26 cellular contexts compared by ENCODE assay signal in the genomic region with DNA sequence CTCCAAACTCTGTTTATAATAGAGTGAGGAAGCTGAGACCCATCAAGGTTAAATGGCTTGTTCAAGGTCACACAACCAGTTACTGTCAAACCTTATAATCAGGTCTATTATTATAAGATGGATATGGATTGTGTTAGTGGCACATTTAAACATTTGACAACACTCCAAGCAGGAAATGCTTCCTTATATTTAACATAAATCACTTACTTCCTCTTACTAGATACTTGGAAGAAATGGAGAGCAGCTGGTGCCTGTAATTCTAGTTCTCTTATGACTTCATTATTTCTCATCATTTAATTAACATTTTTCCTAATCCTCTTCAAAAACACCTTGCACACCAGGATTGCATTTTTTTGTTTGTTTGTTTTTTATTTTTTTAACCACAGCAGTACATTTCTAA.
DNase-seq lines count a peak whose midpoint lies in the region; ATAC-seq and TF ChIP-seq lines count a peak whose summit lies in the region.
"Had no signal": no experiment of that assay in that cellular context is flagged by ENCODE, and none has a peak within 500 bp of the region (broad histone marks: within the 10 kb centered on the region; RNA-seq: fewer than 3 reads in every experiment).

No MANE protein-coding gene starts in this region.

- ATAC-seq in PC-3, result no peak
- no peak for ATAC-seq in HG02798 (IDR thresholded peaks at IDR 0.05; ENCODE audit: poor library complexity, unreplicated experiment)
- ATAC-seq: activated T-cell treated with anti-CD3 and anti-CD28 coated beads, Interleukin-2, amount 50 U/mL, for 4 hours; GM12878 had no signal

- H3K4me2 ChIP-seq in PC-3 (ENCODE audit: low read length), result no peak overlapping the region

- H3K9me2 ChIP-seq in PC-3 (replicated peaks; ENCODE audit: low read length), result no peaks in the 10 kb centered on the region

- peaks cover 0 to 15% (median 7%) of the 10 kb centered on the region in 3 donors for H3K36me3 Mint-ChIP-seq in CD8-positive, alpha-beta memory T cell

- peak overlapping the region in 5 of 8 donors; percentile 14 to 78 (median 61) for H3K27ac Mint-ChIP-seq in CD8-positive, alpha-beta memory T cell
- H3K27ac Mint-ChIP-seq: dendritic cell treated with granulocyte-macrophage colony-stimulating factor and Interleukin-4, amounts not matched to agents 40 ng/mL and 50 ng/mL, for 4 days; memory B cell; T-helper 1 cell treated with Interleukin-12 subunit alpha and Interleukin-12 subunit beta and Interleukin-4 antibody, amounts not matched to agents 30 μg/mL and 1 μg/mL, for 36 hours had no signal

- DNase-seq in CD8-positive, alpha-beta memory T cell, result no peak
- DNase-seq in EH (ENCODE audit: low read depth), result peak; percentile 43
- DNase-seq in PC-3, result peak; percentile 7
- peak; percentile 12 for DNase-seq in left kidney (ENCODE audit: low read depth, low spot score)
- no peak for DNase-seq in pons (ENCODE audit: low spot score)
- no peak for DNase-seq in NCI-H128 (lab: John Stamatoyannopoulos, UW; ENCODE audit: unreplicated experiment)
- DNase-seq: activated CD4-positive, CD25-positive, alpha-beta regulatory T cell treated with anti-CD3 and anti-CD28 coated beads, Interleukin-2, amount 50 U/mL, for 72 hours; activated naive CD4-positive, alpha-beta T cell; activated T-cell treated with anti-CD3 and anti-CD28 coated beads, Interleukin-2, amount 50 U/mL, for 4 hours; caudate nucleus; DND-41; kidney glomerular epithelial cell; NCI-H1092 treated with DMSO at 0.1 percent for 48 hours; NCI-H2081 treated with DMSO at 0.1 percent for 48 hours; NCI-H446 treated with DMSO at 0.1 percent for 48 hours; NK-92 treated with Interleukin-12 subunit alpha and Interleukin-12 subunit beta, amount 100 ng/mL, for 24 hours; stimulated activated CD8-positive, alpha-beta memory T cell treated with anti-CD3 and anti-CD28 coated beads, Interleukin-4, amount 100 ng/mL, for 48 hours; trophoblast cell had no signal

- no peak overlapping the region for H3K4me3 ChIP-seq in CD8-positive, alpha-beta memory T cell (ENCODE audit: low read length)
- no peak overlapping the region for H3K4me3 ChIP-seq in PC-3 (ENCODE audit: low read length)
- H3K4me3 ChIP-seq: GM12878, HAP-1, SJSA1 had no signal

- peaks cover 2% of the 10 kb centered on the region for H3K36me3 ChIP-seq in CD8-positive, alpha-beta memory T cell (ENCODE audit: insufficient read depth, low read length)
- H3K36me3 ChIP-seq in PC-3 (ENCODE audit: low read depth, low read length), result no peaks in the 10 kb centered on the region
- H3K36me3 ChIP-seq: HAP-1, SJSA1 had no signal

- CTCF ChIA-PET in CD8-positive, alpha-beta memory T cell (lab: Charles Lee), result no interaction called here
- CTCF ChIA-PET in PC-3 (lab: Charles Lee), result no interaction called here

- H4K20me1 ChIP-seq in PC-3 (ENCODE audit: low read length), result no peaks in the 10 kb centered on the region

- intact Hi-C loops in PC-3 (cut with micrococcal nuclease), result no loop called here

- no peak overlapping the region for H3K4me3 Mint-ChIP-seq in CD8-positive, alpha-beta memory T cell
- H3K4me3 Mint-ChIP-seq: activated T-cell treated with anti-CD3 and anti-CD28 coated beads, Interleukin-2, amount 50 U/mL, for 4 hours; dendritic cell treated with granulocyte-macrophage colony-stimulating factor and Interleukin-4, amounts not matched to agents 40 ng/mL and 50 ng/mL, for 4 days; memory B cell; T-helper 1 cell treated with Interleukin-12 subunit alpha and Interleukin-12 subunit beta and Interleukin-4 antibody, amounts not matched to agents 30 μg/mL and 1 μg/mL, for 36 hours had no signal

- no peaks in the 10 kb centered on the region for H3K27me3 ChIP-seq in CD8-positive, alpha-beta memory T cell (ENCODE audit: insufficient read depth, low read length, poor library complexity, severe bottlenecking)
- no peaks in the 10 kb centered on the region for H3K27me3 ChIP-seq in PC-3 (ENCODE audit: low read length)
- H3K27me3 ChIP-seq: SJSA1 had no signal

- 0 out of 2 replicates have a peak, but pooled peaks cover 9% of the 10 kb centered on the region for H3K79me2 ChIP-seq in PC-3 (ENCODE audit: low read length)

- no peaks in the 10 kb centered on the region for H3F3A ChIP-seq in PC-3 (ENCODE audit: low read length, unreplicated experiment)

- H3K9me3 ChIP-seq in CD8-positive, alpha-beta memory T cell (ENCODE audit: low read length), result no peaks in the 10 kb centered on the region
- H3K9me3 ChIP-seq in PC-3 (ENCODE audit: low read length), result no peaks in the 10 kb centered on the region
- H3K9me3 ChIP-seq: HAP-1, SJSA1 had no signal

- no peak overlapping the region for H2AFZ ChIP-seq in PC-3 (ENCODE audit: low read length)

- no peaks in the 10 kb centered on the region for H3K9me3 Mint-ChIP-seq in CD8-positive, alpha-beta memory T cell
- H3K9me3 Mint-ChIP-seq: activated T-cell treated with anti-CD3 and anti-CD28 coated beads, Interleukin-2, amount 50 U/mL, for 4 hours; dendritic cell treated with granulocyte-macrophage colony-stimulating factor and Interleukin-4, amounts not matched to agents 40 ng/mL and 50 ng/mL, for 4 days; memory B cell; T-helper 1 cell treated with Interleukin-12 subunit alpha and Interleukin-12 subunit beta and Interleukin-4 antibody, amounts not matched to agents 30 μg/mL and 1 μg/mL, for 36 hours had no signal

- no peak for TF ChIP-seq CTCF in PC-3 (conservative IDR thresholded peaks at IDR 0.05; ENCODE audit: low read depth, low read length)

- no TSS peak for BruUV-seq in PC-3 (replicated peaks; lab: Mats Ljungman, UMichigan)

- H3K9ac ChIP-seq in PC-3 (ENCODE audit: low read length), result no peak overlapping the region

- H3K27me3 Mint-ChIP-seq in CD8-positive, alpha-beta memory T cell, result no peaks in the 10 kb centered on the region
- H3K27me3 Mint-ChIP-seq: dendritic cell treated with granulocyte-macrophage colony-stimulating factor and Interleukin-4, amounts not matched to agents 40 ng/mL and 50 ng/mL, for 4 days; memory B cell had no signal

- POLR2A ChIA-PET in CD8-positive, alpha-beta memory T cell (lab: Charles Lee), result no interaction called here
- POLR2A ChIA-PET in PC-3 (lab: Charles Lee; ENCODE audit: unreplicated experiment), result no interaction called here

- no peak overlapping the region for H3K27ac ChIP-seq in CD8-positive, alpha-beta memory T cell (ENCODE audit: low read depth, low read length)
- H3K27ac ChIP-seq in PC-3 (ENCODE audit: low read length), result no peak overlapping the region
- H3K27ac ChIP-seq: HL-60, SJSA1 had no signal

- peaks cover 31 to 49% (median 40%) of the 10 kb centered on the region in 3 donors for H3K4me1 Mint-ChIP-seq in CD8-positive, alpha-beta memory T cell
- H3K4me1 Mint-ChIP-seq: memory B cell had no signal

- peaks cover 7% of the 10 kb centered on the region for H3K4me1 ChIP-seq in CD8-positive, alpha-beta memory T cell (ENCODE audit: insufficient read depth, low read length)
- peaks cover 15% of the 10 kb centered on the region for H3K4me1 ChIP-seq in PC-3 (ENCODE audit: insufficient read depth, low read length)
- H3K4me1 ChIP-seq: HAP-1 had no signal

Comparison
In these comparisons a context has a peak if more than half of its experiments do, and no peak if none do; other contexts are left out.
1. DNase-seq: peak in EH (single experiment), PC-3 (single experiment) and left kidney (single experiment); none in CD8-positive, alpha-beta memory T cell (0 of 5), pons (single experiment) and NCI-H128 (single experiment).